8 cellular contexts compared by ENCODE assay signal in the genomic region with DNA sequence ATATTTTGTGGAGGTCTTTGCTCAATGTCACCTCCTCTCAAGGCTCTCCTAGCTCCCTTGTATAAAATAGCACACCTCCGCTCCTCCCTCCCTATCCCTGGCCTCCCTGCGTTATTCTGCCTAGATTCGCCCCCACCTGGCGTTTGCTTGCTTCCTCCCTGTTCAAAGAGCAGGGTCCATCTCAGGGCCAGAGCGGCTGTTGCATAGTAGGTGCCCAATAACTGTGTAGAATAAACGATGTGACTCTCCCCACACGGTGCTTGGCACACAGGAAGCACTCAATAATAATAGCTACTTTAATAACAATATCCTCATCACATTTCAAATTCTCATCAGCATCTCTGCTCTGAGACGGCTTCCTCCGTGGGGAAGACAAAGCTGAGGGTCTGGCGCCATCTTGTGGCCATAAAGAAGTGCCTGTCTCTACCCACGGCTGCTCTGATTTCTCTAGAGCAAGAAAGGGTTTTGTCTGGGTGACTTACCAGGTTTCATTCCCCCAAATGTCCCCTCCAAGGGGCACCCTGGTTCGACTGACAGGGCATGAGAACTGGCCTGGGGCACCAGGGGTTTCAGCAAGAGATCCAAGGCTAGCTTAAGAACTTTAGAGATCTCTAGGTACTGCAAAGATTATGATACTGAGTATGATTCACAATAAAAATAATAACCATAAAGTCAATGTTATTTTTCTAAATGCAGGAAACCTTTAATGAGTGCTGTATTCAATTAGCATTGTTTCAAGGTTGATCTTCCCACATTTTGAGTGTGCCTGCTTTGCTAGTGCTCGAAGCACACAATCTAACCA. TPM values are rescaled to one million over a fixed set of nuclear protein-coding genes. Genes with fewer than 3 reads are reported as not detected.
DNase-seq lines count a peak whose midpoint lies in the region; ATAC-seq lines count a peak whose summit lies in the region.

No MANE protein-coding gene starts in this region.

- peak; percentile 45 for ATAC-seq in GM21526 (IDR thresholded peaks at IDR 0.05; ENCODE audit: low FRiP score, unreplicated experiment)
- ATAC-seq in HG03025 (IDR thresholded peaks at IDR 0.05; ENCODE audit: low FRiP score, unreplicated experiment), result no peak

- DNase-seq in AG08396 (ENCODE audit: low spot score), result peak; percentile 81
- peak; percentile 69 for DNase-seq in NCI-H460 (ENCODE audit: extremely low read depth, low read depth)
- peak; percentile 64 for DNase-seq in activated CD4-positive, alpha-beta T cell treated with anti-CD3 and anti-CD28 coated beads for 1 hour
- DNase-seq in cerebellar cortex (ENCODE audit: low spot score), result peak; percentile 89
- peak; percentile 93 for DNase-seq in left kidney (ENCODE audit: low read depth, low spot score)
- DNase-seq in stimulated activated CD4-positive, alpha-beta T cell treated with anti-CD3 and anti-CD28 coated beads, Interleukin-4, amount 100 ng/mL, for 24 hours, result peak; percentile 79

RNA-seq across cellular contexts. Expression of a gene that starts 16.1 kb away (rescaled TPM):
- 30.2 and 32.8 TPM in 2 replicates for total RNA-seq in NCI-H460 (2014; rRNA removed; shearing (Covaris generic))
- 50.9 and 57.7 TPM in 2 replicates for polyA plus RNA-seq in NCI-H460 (2014; cell fraction: nucleus; rRNA removed)

RNA-seq across cellular contexts. Expression of a gene that starts 52.9 kb away (rescaled TPM):
- 0.02 TPM in 1 of 2 replicates, not detected in the other for total RNA-seq in NCI-H460 (2014; rRNA removed; shearing (Covaris generic))
- not detected in 2 replicates for polyA plus RNA-seq in NCI-H460 (2014; cell fraction: nucleus; rRNA removed)
